8 cellular contexts compared by ENCODE assay signal in genomic region chr19:39834287-39834841, GRCh38. TPM values are rescaled to one million over a fixed set of nuclear protein-coding genes. Genes with fewer than 3 reads are reported as not detected.
DNase-seq lines count a peak whose midpoint lies in the region; ATAC-seq, FAIRE-seq and TF ChIP-seq lines count a peak whose summit lies in the region.

No MANE protein-coding gene starts in this region.

- H3K9ac ChIP-seq in NT2/D1 (ENCODE audit: insufficient read length, low read depth): peak overlapping the region; percentile 5

- H3K4me3 ChIP-seq in DOHH2 (ENCODE audit: low read length) (peak overlapping the region; percentile 88), NT2/D1 (ENCODE audit: insufficient read length, low read depth) (peak overlapping the region; percentile 1)

- DNase-seq in NT2/D1 (ENCODE audit: low read depth, low spot score): no peak
- DNase-seq in osteocyte (ENCODE audit: extremely low spot score, unreplicated experiment): no peak
- no peak for DNase-seq in NCI-H1092 treated with DMSO at 0.1 percent for 48 hours (lab: John Stamatoyannopoulos, UW)
- DNase-seq in NCI-H345 treated with DMSO at 0.1 percent for 48 hours (lab: John Stamatoyannopoulos, UW; ENCODE audit: unreplicated experiment): no peak
- no peak for DNase-seq in NCI-H345 (lab: John Stamatoyannopoulos, UW)

- H3K9me3 Mint-ChIP-seq in osteocyte (ENCODE audit: unreplicated experiment): no peaks in the 10 kb centered on the region

- H3K9me2 ChIP-seq in DOHH2 (replicated peaks; ENCODE audit: control insufficient read depth, low read length): no peaks in the 10 kb centered on the region

- H3K27me3 ChIP-seq in DOHH2 (ENCODE audit: control insufficient read depth, low read length) (no peaks in the 10 kb centered on the region), NT2/D1 (ENCODE audit: insufficient read depth, insufficient read length) (no peaks in the 10 kb centered on the region)

- H3F3A ChIP-seq in DOHH2 (ENCODE audit: control insufficient read depth, insufficient read depth): peaks cover 22% of the 10 kb centered on the region

- H3K27ac ChIP-seq in DOHH2 (ENCODE audit: low read depth, low read length): no peak overlapping the region; the same call in 1 of the 2 replicates

- H3K4me1 Mint-ChIP-seq in osteocyte (ENCODE audit: unreplicated experiment): peaks cover 19% of the 10 kb centered on the region

- peak overlapping the region; percentile 88 for H3K27ac Mint-ChIP-seq in osteocyte (ENCODE audit: unreplicated experiment)

- H3K4me1 ChIP-seq in DOHH2 (ENCODE audit: control insufficient read depth, low read length): peaks cover 22% of the 10 kb centered on the region
- H3K4me1 ChIP-seq in NT2/D1 (ENCODE audit: insufficient read depth, insufficient read length): no peaks in the 10 kb centered on the region

- ATAC-seq in HG03571 (IDR thresholded peaks at IDR 0.05; ENCODE audit: unreplicated experiment): no peak

- H3K27me3 Mint-ChIP-seq in osteocyte (ENCODE audit: unreplicated experiment): no peaks in the 10 kb centered on the region

- peak; percentile 12 for FAIRE-seq in endometrium (lab: Jason Lieb, UNC)

- peak overlapping the region; percentile 95 for H3K4me2 ChIP-seq in DOHH2 (ENCODE audit: low read length)

- no peaks in the 10 kb centered on the region for H3K9me3 ChIP-seq in DOHH2 (ENCODE audit: control insufficient read depth, insufficient read depth, low read length)
- H3K9me3 ChIP-seq in NT2/D1 (ENCODE audit: insufficient read depth, low read length): no peaks in the 10 kb centered on the region

- H3K79me2 ChIP-seq in DOHH2 (ENCODE audit: control insufficient read depth, low read length): peaks cover 28% of the 10 kb centered on the region

- no peak for TF ChIP-seq CTCF in DOHH2 (IDR thresholded peaks at IDR 0.05; ENCODE audit: low read depth, low read length, poor library complexity, severe bottlenecking)
- no peak for TF ChIP-seq CTCF in osteocyte (IDR thresholded peaks at IDR 0.05)

- H4K20me1 ChIP-seq in DOHH2 (ENCODE audit: control insufficient read depth, insufficient read depth, low read depth, low read length): peaks cover 11% of the 10 kb centered on the region; the same call in 1 of the 2 replicates

- peak overlapping the region; percentile 83 for H3K4me3 Mint-ChIP-seq in osteocyte (ENCODE audit: unreplicated experiment)

- peaks cover 29% of the 10 kb centered on the region for H3K36me3 Mint-ChIP-seq in osteocyte (ENCODE audit: unreplicated experiment)

- H3K36me3 ChIP-seq in DOHH2 (ENCODE audit: control insufficient read depth, low read length) (peaks cover 93% of the 10 kb centered on the region), NT2/D1 (ENCODE audit: insufficient read depth, insufficient read length, low read length) (peaks cover 80% of the 10 kb centered on the region)

RNA-seq across cellular contexts. Expression of gene DYRK1B, which starts 0.4 kb away (rescaled TPM):
- total RNA-seq in osteocyte: 31.7 and 34.0 TPM in 2 replicates

RNA-seq across cellular contexts. Expression of gene FBL, which starts 11.8 kb away (rescaled TPM):
- total RNA-seq in osteocyte: 161 and 172 TPM in 2 replicates

RNA-seq across cellular contexts. Expression of gene LEUTX, which starts 55.7 kb away (rescaled TPM):
- not detected in 2 replicates for total RNA-seq in osteocyte
